Comparison of ENCODE assay signal across 12 cellular contexts in genomic region chr10:7457478-7458316, GRCh38. TPM values are rescaled to one million over a fixed set of nuclear protein-coding genes. Genes with fewer than 3 reads are reported as not detected.
DNase-seq lines count a peak whose midpoint lies in the region; ATAC-seq and TF ChIP-seq lines count a peak whose summit lies in the region.
"Had no signal": no experiment of that assay in that cellular context is flagged by ENCODE, and none has a peak within 500 bp of the region (broad histone marks: within the 10 kb centered on the region; RNA-seq: fewer than 3 reads in every experiment).

No MANE protein-coding gene starts in this region.

- H3K4me1 ChIP-seq in lower lobe of right lung (no peaks in the 10 kb centered on the region), foreskin keratinocyte (no peaks in the 10 kb centered on the region)

- no peak for DNase-seq in lower lobe of right lung
- no peak for DNase-seq in stimulated activated naive CD8-positive, alpha-beta T cell treated with anti-CD3 and anti-CD28 coated beads, Interleukin-15, Interleukin-2, amounts not matched to agents 100 U/mL and 50 U/mL, for 24 hours
- no peak for DNase-seq in NAMALWA (ENCODE audit: low spot score)
- DNase-seq in foreskin keratinocyte, result no peak
- DNase-seq: NCI-H1930; stimulated activated CD4-positive, alpha-beta T cell treated with anti-CD3 and anti-CD28 coated beads, Interleukin-12 subunit alpha, Interleukin-12 subunit beta, amount 100 ng/mL, for 4 hours; substantia nigra; T-cell had no signal

- H3K36me3 ChIP-seq in lower lobe of right lung, result no peaks in the 10 kb centered on the region

- H3K27ac ChIP-seq in lower lobe of right lung (no peak overlapping the region), foreskin keratinocyte (no peak overlapping the region)

- H3K27me3 ChIP-seq in lower lobe of right lung (ENCODE audit: low read depth) (no peaks in the 10 kb centered on the region), foreskin keratinocyte (no peaks in the 10 kb centered on the region)

- H3K9me3 ChIP-seq in lower lobe of right lung, result no peaks in the 10 kb centered on the region

- intact Hi-C loops in lower lobe of right lung (cut with DNase I), result no loop called here

- ATAC-seq in GM18909 (IDR thresholded peaks at IDR 0.05; ENCODE audit: poor library complexity, unreplicated experiment), result peak; percentile 77
- ATAC-seq in HG02571 (IDR thresholded peaks at IDR 0.05; ENCODE audit: unreplicated experiment), result peak; percentile 82
- peak; percentile 75 for ATAC-seq in HG03575 (IDR thresholded peaks at IDR 0.05; ENCODE audit: extremely low read depth, insufficient number of reproducible peaks, low FRiP score, unreplicated experiment)
- ATAC-seq in lower lobe of right lung, result peak; percentile 73 to 74
- no peak for ATAC-seq in stimulated activated naive CD8-positive, alpha-beta T cell treated with anti-CD3 and anti-CD28 coated beads, Interleukin-15, Interleukin-2, amounts not matched to agents 100 U/mL and 50 U/mL, for 24 hours
- ATAC-seq in GM18505 (IDR thresholded peaks at IDR 0.05; ENCODE audit: unreplicated experiment), result no peak
- no peak for ATAC-seq in foreskin keratinocyte
- ATAC-seq: T-cell had no signal

- no peak overlapping the region for H3K4me3 ChIP-seq in lower lobe of right lung

- TF ChIP-seq POLR2A in GM18505 (IDR thresholded peaks at IDR 0.05; ENCODE audit: borderline replicate concordance, extremely low read depth, insufficient read depth, insufficient read length), result no peak

- TF ChIP-seq CTCF in lower lobe of right lung (IDR thresholded peaks at IDR 0.05) (no peak), foreskin keratinocyte (conservative IDR thresholded peaks at IDR 0.05) (no peak)

RNA-seq across cellular contexts. Expression of gene SFMBT2, which starts 46.9 kb away (rescaled TPM):
- total RNA-seq in lower lobe of right lung (22.3 TPM), foreskin keratinocyte (1.2 and 1.4 TPM in 2 replicates)
- polyA plus RNA-seq in foreskin keratinocyte, result 0.20 and 0.27 TPM in 2 replicates

Comparison
In these comparisons a context has a peak if more than half of its experiments do, and no peak if none do; other contexts are left out.
1. ATAC-seq: peak in GM18909 (single experiment), HG02571 (single experiment), HG03575 (single experiment) and lower lobe of right lung (2 of 2); none in stimulated activated naive CD8-positive, alpha-beta T cell treated with anti-CD3 and anti-CD28 coated beads, Interleukin-15, Interleukin-2, amounts not matched to agents 100 U/mL and 50 U/mL, for 24 hours (single experiment), GM18505 (single experiment) and foreskin keratinocyte (single experiment).